21 cellular contexts compared by ENCODE assay signal in genomic region chr20:43724383-43724782, GRCh38. TPM values are rescaled to one million over a fixed set of nuclear protein-coding genes. Genes with fewer than 3 reads are reported as not detected.
A peak's percentile ranks its signal among the peaks of the same experiment; 100 is the strongest.
DNase-seq lines count a peak whose midpoint lies in the region; ATAC-seq and TF ChIP-seq lines count a peak whose summit lies in the region.
"Had no signal": no experiment of that assay in that cellular context is flagged by ENCODE, and none has a peak within 500 bp of the region (broad histone marks: within the 10 kb centered on the region; RNA-seq: fewer than 3 reads in every experiment).

No MANE protein-coding gene starts in this region.

- H3K4me3 ChIP-seq in dorsolateral prefrontal cortex: no peak overlapping the region
- H3K4me3 ChIP-seq: Peyer's patch had no signal

- no peak for DNase-seq in activated naive CD8-positive, alpha-beta T cell treated with anti-CD3 and anti-CD28 coated beads, Interleukin-2, amount 50 U/mL, for 24 hours
- peak; percentile 76 for DNase-seq in MV-4-11 (lab: John Stamatoyannopoulos, UW)
- DNase-seq in SKM-1 (lab: John Stamatoyannopoulos, UW; ENCODE audit: unreplicated experiment): peak; percentile 24
- DNase-seq in ureter (ENCODE audit: low spot score): no peak
- DNase-seq in NCI-H2196 treated with DMSO at 0.1 percent for 48 hours (lab: John Stamatoyannopoulos, UW; ENCODE audit: unreplicated experiment): no peak
- no peak for DNase-seq in dorsolateral prefrontal cortex
- DNase-seq: 8988T; BE2C; DND-41; GDM1; KG1; NCI-H1105 treated with DMSO at 0.1 percent for 48 hours; NCI-H187 treated with DMSO at 0.1 percent for 48 hours; NCI-H446 treated with DMSO at 0.1 percent for 48 hours; NK-92 treated with Interleukin-12 subunit alpha and Interleukin-12 subunit beta, amount 100 ng/mL, for 24 hours; Peyer's patch; SHP77; T-helper 2 cell had no signal

- H3K27ac Mint-ChIP-seq in activated naive CD8-positive, alpha-beta T cell: no peak overlapping the region
- H3K27ac Mint-ChIP-seq in activated naive CD8-positive, alpha-beta T cell treated with anti-CD3 and anti-CD28 coated beads, Interleukin-2, amount 50 U/mL, for 24 hours: no peak overlapping the region

- no peak for TF ChIP-seq CTCF in dorsolateral prefrontal cortex (IDR thresholded peaks at IDR 0.05 in 54 of 56, conservative IDR thresholded peaks at IDR 0.05 in 2 of 56; ENCODE audit: low read depth in 1 of 56, partially characterized antibody in 56 of 56)

- peak overlapping the region; percentile 40 for H3K4me3 Mint-ChIP-seq in activated naive CD8-positive, alpha-beta T cell
- H3K4me3 Mint-ChIP-seq in activated naive CD8-positive, alpha-beta T cell treated with anti-CD3 and anti-CD28 coated beads, Interleukin-2, amount 50 U/mL, for 24 hours: no peak overlapping the region

- intact Hi-C loops in dorsolateral prefrontal cortex (cut with DNase I): no loop called here

- H3K4me1 Mint-ChIP-seq in activated naive CD8-positive, alpha-beta T cell (ENCODE audit: low read depth): peaks cover 77% of the 10 kb centered on the region
- H3K4me1 Mint-ChIP-seq in activated naive CD8-positive, alpha-beta T cell treated with anti-CD3 and anti-CD28 coated beads, Interleukin-2, amount 50 U/mL, for 24 hours: peaks cover 44% of the 10 kb centered on the region

- H3K27me3 Mint-ChIP-seq in activated naive CD8-positive, alpha-beta T cell: no peaks in the 10 kb centered on the region
- no peaks in the 10 kb centered on the region for H3K27me3 Mint-ChIP-seq in activated naive CD8-positive, alpha-beta T cell treated with anti-CD3 and anti-CD28 coated beads, Interleukin-2, amount 50 U/mL, for 24 hours

- no peaks in the 10 kb centered on the region for H3K27me3 ChIP-seq in dorsolateral prefrontal cortex
- H3K27me3 ChIP-seq: BE2C, Peyer's patch had no signal

- H3K36me3 Mint-ChIP-seq in activated naive CD8-positive, alpha-beta T cell: peaks cover 2% of the 10 kb centered on the region
- peaks cover 5% of the 10 kb centered on the region for H3K36me3 Mint-ChIP-seq in activated naive CD8-positive, alpha-beta T cell treated with anti-CD3 and anti-CD28 coated beads, Interleukin-2, amount 50 U/mL, for 24 hours (ENCODE audit: low read depth)

- ATAC-seq in activated naive CD8-positive, alpha-beta T cell treated with anti-CD3 and anti-CD28 coated beads, Interleukin-2, amount 50 U/mL, for 24 hours: no peak
- no peak for ATAC-seq in GM21737 (IDR thresholded peaks at IDR 0.05; ENCODE audit: unreplicated experiment)

- peaks cover 3% of the 10 kb centered on the region for H3K9me3 Mint-ChIP-seq in activated naive CD8-positive, alpha-beta T cell (ENCODE audit: low read depth)
- H3K9me3 Mint-ChIP-seq in activated naive CD8-positive, alpha-beta T cell treated with anti-CD3 and anti-CD28 coated beads, Interleukin-2, amount 50 U/mL, for 24 hours: peaks cover 15% of the 10 kb centered on the region

- H3K27ac ChIP-seq in dorsolateral prefrontal cortex: no peak overlapping the region
- H3K27ac ChIP-seq: Peyer's patch had no signal

RNA-seq across cellular contexts. Expression of gene GTSF1L, which starts 2.4 kb away (rescaled TPM):
- total RNA-seq in ureter (not detected), dorsolateral prefrontal cortex (not detected)
- total RNA-seq: H4, Peyer's patch had no signal

RNA-seq across cellular contexts. Expression of gene MYBL2, which starts 57.5 kb away (rescaled TPM):
- total RNA-seq in ureter (0.60 TPM), dorsolateral prefrontal cortex (under 1 TPM in 26 of 120 experiments, not detected in 94; 0.18 to 0.79 (median 0.25) TPM)

Comparison
In these comparisons a context has a peak if more than half of its experiments do, and no peak if none do; other contexts are left out.
1. DNase-seq: peak in MV-4-11 (single experiment) and SKM-1 (single experiment); none in activated naive CD8-positive, alpha-beta T cell treated with anti-CD3 and anti-CD28 coated beads, Interleukin-2, amount 50 U/mL, for 24 hours (single experiment), ureter (single experiment), NCI-H2196 treated with DMSO at 0.1 percent for 48 hours (single experiment) and dorsolateral prefrontal cortex (0 of 10).